Comparison of ENCODE assay signal across 1 cellular context in the genomic region with DNA sequence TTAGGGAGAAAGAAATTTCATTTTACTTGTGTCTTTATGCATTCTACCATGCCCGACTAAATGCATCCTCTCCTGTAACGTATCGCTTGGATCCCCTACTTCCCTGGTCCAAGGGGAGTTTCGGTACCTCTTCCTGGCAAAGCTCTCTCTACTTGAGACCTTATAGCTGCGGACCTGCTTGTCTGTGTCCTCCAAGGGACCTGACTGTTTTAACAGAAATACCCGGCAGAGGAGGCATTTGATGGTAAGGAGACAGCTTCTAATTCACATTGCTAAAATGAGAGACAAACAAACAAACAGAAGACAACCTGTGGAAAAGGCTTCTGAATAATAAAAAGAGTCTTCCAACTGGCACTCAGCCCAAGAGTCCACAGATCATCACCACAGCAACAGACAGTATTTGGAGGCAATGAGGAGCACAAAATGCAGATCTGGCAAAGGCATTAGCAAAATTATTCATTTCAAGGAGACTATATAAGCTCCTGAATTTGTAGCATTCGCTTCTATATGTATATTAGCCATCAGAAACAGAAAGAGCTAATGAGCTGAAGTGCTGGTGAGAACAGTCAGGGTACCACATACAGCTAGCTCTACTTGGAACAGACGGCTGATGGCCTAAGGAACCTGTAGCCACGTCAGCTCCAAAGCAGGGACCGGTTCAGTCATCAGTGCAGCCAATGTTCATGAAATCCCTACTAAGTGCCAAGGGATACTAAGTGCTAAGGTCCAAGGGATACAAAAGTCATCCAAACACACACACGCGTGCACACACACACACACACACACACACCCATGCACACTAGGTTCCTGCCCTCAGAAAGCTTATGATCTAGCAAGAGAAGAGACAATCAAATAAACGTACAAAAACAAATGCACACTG.
TF ChIP-seq lines count a peak whose summit lies in the region.

No MANE protein-coding gene starts in this region.

TF ChIP-seq in H1, 55 proteins besides CTCF, POLR2A, EP300 and RAD21 (continued from another document):
- TF ChIP-seq ASH2L (IDR thresholded peaks at IDR 0.05; ENCODE audit: low read length) (no peak), FOSL1 (IDR thresholded peaks at IDR 0.05; ENCODE audit: insufficient read depth, low read depth, low read length) (no peak), SIN3A (conservative IDR thresholded peaks at IDR 0.05 in 1 of 2, IDR thresholded peaks at IDR 0.05 in 1 of 2; ENCODE audit: low read depth in 1 of 2, low read length in 2 of 2) (no peak), JUN (IDR thresholded peaks at IDR 0.05; ENCODE audit: low read depth, low read length) (no peak), CEBPB (IDR thresholded peaks at IDR 0.05; ENCODE audit: low read depth, low read length) (no peak), KDM4A (IDR thresholded peaks at IDR 0.05; ENCODE audit: low read depth, low read length, severe bottlenecking) (no peak), TEAD4 (IDR thresholded peaks at IDR 0.05; ENCODE audit: low read depth, low read length) (no peak), SP2 (IDR thresholded peaks at IDR 0.05; ENCODE audit: low read length) (no peak), RBBP5 (IDR thresholded peaks at IDR 0.05; ENCODE audit: borderline replicate concordance, low read depth, low read length) (no peak)
